In genomic region chr1:13769830-13770229, GRCh38 we compare ENCODE assay signal across 21 cellular contexts.
DNase-seq lines count a peak whose midpoint lies in the region; ATAC-seq and TF ChIP-seq lines count a peak whose summit lies in the region.
"Had no signal": no experiment of that assay in that cellular context is flagged by ENCODE, and none has a peak within 500 bp of the region (broad histone marks: within the 10 kb centered on the region; RNA-seq: fewer than 3 reads in every experiment).

No MANE protein-coding gene starts in this region.

- H3K27me3 Mint-ChIP-seq in activated T-cell treated with anti-CD3 and anti-CD28 coated beads, Interleukin-2, amount 50 U/mL, for 72 hours (ENCODE audit: low read depth), result no peaks in the 10 kb centered on the region
- no peaks in the 10 kb centered on the region for H3K27me3 Mint-ChIP-seq in CD4-positive, alpha-beta memory T cell
- H3K27me3 Mint-ChIP-seq in chondrocyte (ENCODE audit: low read depth), result no peaks in the 10 kb centered on the region

- intact Hi-C loops in CD4-positive, alpha-beta memory T cell (cut with micrococcal nuclease), result no loop called here
- intact Hi-C loops in head of caudate nucleus (cut with DNase I), result no loop called here

- H3K27ac ChIP-seq in CD4-positive, alpha-beta memory T cell (ENCODE audit: low read depth, low read length), result no peak overlapping the region
- H3K27ac ChIP-seq in neutrophil, result peak overlapping the region; percentile 65
- H3K27ac ChIP-seq: KMS-11, Peyer's patch had no signal

- H3K4me1 Mint-ChIP-seq in activated T-cell treated with anti-CD3 and anti-CD28 coated beads, Interleukin-2, amount 50 U/mL, for 72 hours (ENCODE audit: low read depth), result peaks cover 41% of the 10 kb centered on the region
- H3K4me1 Mint-ChIP-seq in CD4-positive, alpha-beta memory T cell, result peaks cover 43 to 68% (median 53%) of the 10 kb centered on the region in 4 donors
- H3K4me1 Mint-ChIP-seq in chondrocyte (ENCODE audit: low read depth), result peaks cover 65% of the 10 kb centered on the region

- ATAC-seq in activated T-cell treated with anti-CD3 and anti-CD28 coated beads, Interleukin-2, amount 50 U/mL, for 72 hours (replicated peaks in 1 of 2), result no peak

- H3K9me3 Mint-ChIP-seq in activated T-cell treated with anti-CD3 and anti-CD28 coated beads, Interleukin-2, amount 50 U/mL, for 72 hours, result no peaks in the 10 kb centered on the region
- no peaks in the 10 kb centered on the region for H3K9me3 Mint-ChIP-seq in CD4-positive, alpha-beta memory T cell
- H3K9me3 Mint-ChIP-seq in chondrocyte (ENCODE audit: low read depth), result no peaks in the 10 kb centered on the region

- no peak overlapping the region for H3K4me3 ChIP-seq in CD4-positive, alpha-beta memory T cell (ENCODE audit: low read length in 2 of 2)
- no peak overlapping the region for H3K4me3 ChIP-seq in neutrophil (ENCODE audit: low read depth in 1 of 2, low read length in 1 of 2)
- H3K4me3 ChIP-seq: Peyer's patch had no signal

- peaks cover 2 to 9% of the 10 kb centered on the region in 2 donors for H3K36me3 Mint-ChIP-seq in activated T-cell treated with anti-CD3 and anti-CD28 coated beads, Interleukin-2, amount 50 U/mL, for 72 hours (ENCODE audit: insufficient read depth in 2 of 2)
- H3K36me3 Mint-ChIP-seq in CD4-positive, alpha-beta memory T cell, result peaks cover 24 to 64% of the 10 kb centered on the region in 2 donors
- peaks cover 2% of the 10 kb centered on the region for H3K36me3 Mint-ChIP-seq in chondrocyte (ENCODE audit: low read depth)

- POLR2A ChIA-PET in CD4-positive, alpha-beta memory T cell (lab: Charles Lee; ENCODE audit: partially characterized antibody), result no interaction called here

- DNase-seq in activated T-cell treated with anti-CD3 and anti-CD28 coated beads, Interleukin-2, amount 50 U/mL, for 72 hours, result no peak
- DNase-seq in activated T-cell treated with anti-CD3 and anti-CD28 coated beads for 4 hours (no peak), chondrocyte (ENCODE audit: low spot score) (no peak), foreskin melanocyte (no peak), head of caudate nucleus (no peak), C1 segment of cervical spinal cord (lab: John Stamatoyannopoulos, UW) (no peak)
- no peak for DNase-seq in CD4-positive, alpha-beta memory T cell
- DNase-seq: AML-193, Caco-2, DMS 273 treated with DMSO at 0.1 percent for 48 hours, DMS79 treated with DMSO at 0.1 percent for 48 hours, IMR-90, NCI-H1092 treated with DMSO at 0.1 percent for 48 hours, NCI-H1436 treated with DMSO at 0.1 percent for 48 hours, NCI-H1930, NCI-H2227 treated with DMSO at 0.1 percent for 48 hours, NCI-H510A, NCI-H82, Peyer's patch had no signal

- no peaks in the 10 kb centered on the region for H3K27me3 ChIP-seq in CD4-positive, alpha-beta memory T cell (ENCODE audit: insufficient read depth, low read length)
- H3K27me3 ChIP-seq in neutrophil, result no peaks in the 10 kb centered on the region
- H3K27me3 ChIP-seq: Peyer's patch had no signal

- no peak overlapping the region for H3K4me3 Mint-ChIP-seq in activated T-cell treated with anti-CD3 and anti-CD28 coated beads, Interleukin-2, amount 50 U/mL, for 72 hours
- no peak overlapping the region for H3K4me3 Mint-ChIP-seq in CD4-positive, alpha-beta memory T cell
- no peak overlapping the region for H3K4me3 Mint-ChIP-seq in chondrocyte (ENCODE audit: unreplicated experiment)

- CTCF ChIA-PET in CD4-positive, alpha-beta memory T cell (lab: Charles Lee; ENCODE audit: partially characterized antibody), result no interaction called here

- peak overlapping the region; percentile 10 for H3K27ac Mint-ChIP-seq in activated T-cell treated with anti-CD3 and anti-CD28 coated beads, Interleukin-2, amount 50 U/mL, for 72 hours
- H3K27ac Mint-ChIP-seq in CD4-positive, alpha-beta memory T cell, result peak overlapping the region in 4 of 7 donors; percentile 14 to 41 (median 27)
- peak overlapping the region; percentile 17 for H3K27ac Mint-ChIP-seq in chondrocyte (ENCODE audit: unreplicated experiment)

- TF ChIP-seq CTCF in chondrocyte (IDR thresholded peaks at IDR 0.05), result no peak
- no peak for TF ChIP-seq CTCF in neutrophil (IDR thresholded peaks at IDR 0.05)

- peaks cover 42% of the 10 kb centered on the region for H3K4me1 ChIP-seq in CD4-positive, alpha-beta memory T cell (ENCODE audit: insufficient read depth, low read length)
- peaks cover 13 to 16% of the 10 kb centered on the region in 2 experiments for H3K4me1 ChIP-seq in neutrophil (ENCODE audit: control insufficient read depth in 1 of 2, insufficient read depth in 1 of 2, low read depth in 1 of 2, low read length in 1 of 2)

- no peaks in the 10 kb centered on the region for H3K9me3 ChIP-seq in CD4-positive, alpha-beta memory T cell (ENCODE audit: control insufficient read depth in 1 of 2, low read length in 2 of 2)
- no peaks in the 10 kb centered on the region for H3K9me3 ChIP-seq in neutrophil
- H3K9me3 ChIP-seq: Caco-2, Peyer's patch had no signal

- H3K36me3 ChIP-seq in CD4-positive, alpha-beta memory T cell (ENCODE audit: insufficient read depth, low read length), result peaks cover 5% of the 10 kb centered on the region
- H3K36me3 ChIP-seq in neutrophil, result peaks cover 24% of the 10 kb centered on the region
